ENCODE assay signal across 13 cellular contexts in the genomic region with DNA sequence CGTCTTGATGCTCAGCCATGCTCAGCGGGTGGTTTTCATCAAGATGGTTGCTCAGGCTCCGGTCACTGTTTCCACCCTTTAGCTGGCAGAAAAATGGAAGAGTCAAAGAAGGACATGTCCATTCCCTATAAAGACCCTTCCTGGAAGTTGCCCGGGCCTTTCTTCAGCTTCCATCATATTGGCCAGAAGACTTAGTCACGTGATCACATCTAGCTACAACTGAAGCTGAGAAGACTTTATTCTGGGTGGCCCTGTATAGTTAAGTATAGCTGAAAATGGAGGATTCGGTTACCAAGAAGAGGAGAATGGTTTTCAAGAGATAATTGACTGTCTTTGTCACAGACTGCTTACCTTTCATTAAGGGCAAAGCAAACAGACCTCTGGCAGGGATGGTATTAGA.
DNase-seq lines count a peak whose midpoint lies in the region; ATAC-seq lines count a peak whose summit lies in the region.
"Had no signal": no experiment of that assay in that cellular context is flagged by ENCODE, and none has a peak within 500 bp of the region (broad histone marks: within the 10 kb centered on the region; RNA-seq: fewer than 3 reads in every experiment).

No MANE protein-coding gene starts in this region.

- H3K27me3 ChIP-seq in SJCRH30: no peaks in the 10 kb centered on the region

- H3K27me3 Mint-ChIP-seq in activated CD8-positive, alpha-beta T cell treated with anti-CD3 and anti-CD28 coated beads, Interleukin-2, amount 10 ng/mL, durations not matched to agents 7 days and 5 days (ENCODE audit: low read depth): no peaks in the 10 kb centered on the region
- H3K27me3 Mint-ChIP-seq: B cell; CD4-positive, alpha-beta T cell had no signal

- DNase-seq in COR-L47 (lab: John Stamatoyannopoulos, UW) (peak; percentile 39), NCI-H128 (lab: John Stamatoyannopoulos, UW; ENCODE audit: unreplicated experiment) (peak; percentile 13), NCI-H2227 treated with DMSO at 0.1 percent for 48 hours (lab: John Stamatoyannopoulos, UW) (peak; percentile 28), SJCRH30 (no peak), activated T-cell treated with anti-CD3 and anti-CD28 coated beads for 4 hours (no peak)
- no peak for DNase-seq in activated CD4-positive, alpha-beta T cell treated with anti-CD3 and anti-CD28 coated beads for 4 hours
- no peak for DNase-seq in activated CD8-positive, alpha-beta T cell treated with anti-CD3 and anti-CD28 coated beads, Interleukin-2, amount 10 ng/mL, durations not matched to agents 7 days and 5 days
- DNase-seq in activated T-cell treated with anti-CD3 and anti-CD28 coated beads, Interleukin-2, amount 50 U/mL, for 1 hour: no peak
- DNase-seq: CD4-positive, alpha-beta T cell; KG1; NCI-H1694; NCI-H774 had no signal

- POLR2A ChIA-PET in activated CD8-positive, alpha-beta T cell treated with anti-CD3 and anti-CD28 coated beads, Interleukin-2, amount 10 ng/mL, durations not matched to agents 7 days and 5 days (lab: Charles Lee): no interaction called here

- no peaks in the 10 kb centered on the region for H3K36me3 ChIP-seq in SJCRH30

- H3K27ac ChIP-seq in SJCRH30: peak overlapping the region; percentile 92

- peaks cover 17% of the 10 kb centered on the region for H3K4me1 ChIP-seq in SJCRH30

- CTCF ChIA-PET in activated CD8-positive, alpha-beta T cell treated with anti-CD3 and anti-CD28 coated beads, Interleukin-2, amount 10 ng/mL, durations not matched to agents 7 days and 5 days (lab: Charles Lee): no interaction called here

- no peak overlapping the region for H3K4me3 Mint-ChIP-seq in activated CD8-positive, alpha-beta T cell treated with anti-CD3 and anti-CD28 coated beads, Interleukin-2, amount 10 ng/mL, durations not matched to agents 7 days and 5 days
- H3K4me3 Mint-ChIP-seq: B cell; CD4-positive, alpha-beta T cell had no signal

- H3K36me3 Mint-ChIP-seq in activated CD8-positive, alpha-beta T cell treated with anti-CD3 and anti-CD28 coated beads, Interleukin-2, amount 10 ng/mL, durations not matched to agents 7 days and 5 days (ENCODE audit: low read depth): no peaks in the 10 kb centered on the region

- peaks cover 3% of the 10 kb centered on the region for H3K9me3 Mint-ChIP-seq in activated CD8-positive, alpha-beta T cell treated with anti-CD3 and anti-CD28 coated beads, Interleukin-2, amount 10 ng/mL, durations not matched to agents 7 days and 5 days (ENCODE audit: insufficient read depth)
- H3K9me3 Mint-ChIP-seq: CD4-positive, alpha-beta T cell had no signal

- no peaks in the 10 kb centered on the region for H3K4me1 Mint-ChIP-seq in activated CD8-positive, alpha-beta T cell treated with anti-CD3 and anti-CD28 coated beads, Interleukin-2, amount 10 ng/mL, durations not matched to agents 7 days and 5 days (ENCODE audit: low read depth)
- H3K4me1 Mint-ChIP-seq: B cell had no signal

- no peak overlapping the region for H3K27ac Mint-ChIP-seq in activated CD8-positive, alpha-beta T cell treated with anti-CD3 and anti-CD28 coated beads, Interleukin-2, amount 10 ng/mL, durations not matched to agents 7 days and 5 days
- H3K27ac Mint-ChIP-seq: B cell; CD4-positive, alpha-beta T cell had no signal

- no peak for ATAC-seq in activated CD8-positive, alpha-beta T cell treated with anti-CD3 and anti-CD28 coated beads, Interleukin-2, amount 10 ng/mL, durations not matched to agents 7 days and 5 days

- H3K4me3 ChIP-seq in SJCRH30: no peak overlapping the region

- no peaks in the 10 kb centered on the region for H3K9me3 ChIP-seq in SJCRH30 (replicated peaks)

Comparison
In these comparisons a context has a peak if more than half of its experiments do, and no peak if none do; other contexts are left out.
1. DNase-seq: peak in COR-L47 (single experiment), NCI-H128 (single experiment) and NCI-H2227 treated with DMSO at 0.1 percent for 48 hours (single experiment); none in SJCRH30 (0 of 2), activated CD4-positive, alpha-beta T cell treated with anti-CD3 and anti-CD28 coated beads for 4 hours (0 of 2), activated T-cell treated with anti-CD3 and anti-CD28 coated beads for 4 hours (single experiment), activated CD8-positive, alpha-beta T cell treated with anti-CD3 and anti-CD28 coated beads, Interleukin-2, amount 10 ng/mL, durations not matched to agents 7 days and 5 days (single experiment) and activated T-cell treated with anti-CD3 and anti-CD28 coated beads, Interleukin-2, amount 50 U/mL, for 1 hour (single experiment).